14 cellular contexts compared by ENCODE assay signal in the genomic region with DNA sequence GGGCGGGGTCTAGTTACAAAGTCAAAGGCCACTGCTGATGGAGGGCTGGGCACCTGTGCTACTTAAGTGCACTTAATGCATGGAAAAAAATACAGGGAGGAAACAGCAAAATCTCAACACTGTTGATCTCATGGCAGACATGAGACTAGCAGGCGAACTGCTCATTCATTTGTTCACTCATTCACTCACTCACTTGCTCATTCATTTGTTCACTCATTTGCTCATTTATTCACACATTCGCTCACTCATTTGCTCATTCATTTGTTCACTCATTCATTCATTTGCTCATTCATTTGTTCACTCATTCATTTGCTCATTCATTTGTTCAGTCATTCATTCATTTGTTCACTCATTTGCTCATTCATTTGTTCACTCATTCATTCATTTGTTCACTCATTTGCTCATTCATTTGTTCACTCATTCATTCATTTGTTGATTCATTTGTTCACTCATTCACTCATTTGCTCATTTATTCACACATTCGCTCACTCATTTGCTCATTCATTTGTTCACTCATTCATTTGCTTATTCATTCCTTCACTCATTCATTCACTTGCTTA. TPM values are rescaled to one million over a fixed set of nuclear protein-coding genes. Genes with fewer than 3 reads are reported as not detected.
A peak's percentile ranks its signal among the peaks of the same experiment; 100 is the strongest.
DNase-seq lines count a peak whose midpoint lies in the region; ATAC-seq and TF ChIP-seq lines count a peak whose summit lies in the region.
"Not testable (repeated sequence)": the region's sequence is repeated elsewhere in the genome, so short reads cannot be mapped to it uniquely, and the experiment has no call there.
"Had no signal": no experiment of that assay in that cellular context is flagged by ENCODE, and none has a peak within 500 bp of the region (broad histone marks: within the 10 kb centered on the region; RNA-seq: fewer than 3 reads in every experiment).

No MANE protein-coding gene starts in this region.

- H3K36me3 Mint-ChIP-seq in CD4-positive, CD25-positive, alpha-beta regulatory T cell; activated CD4-positive, alpha-beta memory T cell treated with anti-CD3 and anti-CD28 coated beads for 36 hours; endothelial cell (ENCODE audit: low read depth, unreplicated experiment); immature natural killer cell: not testable (repeated sequence)

- not testable (repeated sequence) for H3K4me1 Mint-ChIP-seq in CD4-positive, CD25-positive, alpha-beta regulatory T cell; activated CD4-positive, alpha-beta memory T cell treated with anti-CD3 and anti-CD28 coated beads for 36 hours (ENCODE audit: low read depth)
- H3K4me1 Mint-ChIP-seq in endothelial cell (ENCODE audit: unreplicated experiment) (peaks cover 36% of the 10 kb centered on the region), immature natural killer cell (peaks cover 86 to 90% of the 10 kb centered on the region in 2 donors)

- peak in 1 of 2 donors; percentile 11 for ATAC-seq in CD4-positive, CD25-positive, alpha-beta regulatory T cell (ENCODE audit: low read depth in 2 of 2)
- 0 out of 2 replicates have a peak, but pooled peaks have one; percentile 36 for ATAC-seq in Panc1

- H3K27me3 ChIP-seq in CD4-positive, CD25-positive, alpha-beta regulatory T cell (ENCODE audit: control insufficient read depth, insufficient read depth, low read length); Panc1 (ENCODE audit: control insufficient read depth, insufficient read depth, low read length): not testable (repeated sequence)
- peaks cover 51% of the 10 kb centered on the region for H3K27me3 ChIP-seq in osteoblast (ENCODE audit: insufficient read depth, low read length)

- BruUV-seq in Panc1 (replicated peaks; lab: Mats Ljungman, UMichigan): not testable (repeated sequence)

- in situ Hi-C loops in Panc1 (cut with HindIII; ENCODE audit: low pct_unique_long_range_greater_than_20kb, low sequenced_read_pairs): not testable (repeated sequence)

- not testable (repeated sequence) for H3K79me2 ChIP-seq in osteoblast (ENCODE audit: insufficient read depth, low read length)

- H3K4me3 ChIP-seq in CD4-positive, CD25-positive, alpha-beta regulatory T cell (ENCODE audit: low read depth, low read length); Panc1 (ENCODE audit: low read depth in 2 of 2, low read length in 2 of 2); osteoblast (ENCODE audit: insufficient read depth, low read length): not testable (repeated sequence)

- peak in 2 of 3 donors; percentile 23 to 35 for DNase-seq in CD4-positive, CD25-positive, alpha-beta regulatory T cell
- peak; percentile 41 for DNase-seq in HEK293T (ENCODE audit: extremely low spot score)
- peak; percentile 34 for DNase-seq in NCI-H2029 (lab: John Stamatoyannopoulos, UW)
- DNase-seq in Panc1 (ENCODE audit: low read depth, low spot score): peak; percentile 5
- DNase-seq in activated CD4-positive, alpha-beta memory T cell treated with anti-CD3 and anti-CD28 coated beads for 36 hours: peak; percentile 17
- not testable (repeated sequence) for DNase-seq in endothelial cell (ENCODE audit: low spot score)
- DNase-seq in immature natural killer cell: peak in 1 of 3 donors; percentile 32
- DNase-seq in osteoblast (ENCODE audit: insufficient read length, low spot score, missing footprints): peak; percentile 90

- CTCF ChIA-PET in HEK293T (lab: Yijun Ruan, JAX); Panc1 (lab: Charles Lee); activated CD4-positive, alpha-beta memory T cell treated with anti-CD3 and anti-CD28 coated beads for 36 hours (lab: Charles Lee): not testable (repeated sequence)

- H3K9me3 Mint-ChIP-seq in CD4-positive, CD25-positive, alpha-beta regulatory T cell; activated CD4-positive, alpha-beta memory T cell treated with anti-CD3 and anti-CD28 coated beads for 36 hours; endothelial cell (ENCODE audit: unreplicated experiment); immature natural killer cell: not testable (repeated sequence)

- TF ChIP-seq CTCF in Panc1 (IDR thresholded peaks at IDR 0.05); endothelial cell (IDR thresholded peaks at IDR 0.05; ENCODE audit: unreplicated experiment); osteoblast (IDR thresholded peaks at IDR 0.05; ENCODE audit: extremely low read depth, low read depth, low read length): not testable (repeated sequence)

- not testable (repeated sequence) for H3K27ac Mint-ChIP-seq in CD4-positive, CD25-positive, alpha-beta regulatory T cell; activated CD4-positive, alpha-beta memory T cell treated with anti-CD3 and anti-CD28 coated beads for 36 hours
- peak overlapping the region; percentile 11 for H3K27ac Mint-ChIP-seq in endothelial cell (ENCODE audit: unreplicated experiment)
- H3K27ac Mint-ChIP-seq in immature natural killer cell: peak overlapping the region in 5 of 6 donors; percentile 2 to 92 (median 69)

- H3K9me3 ChIP-seq in CD4-positive, CD25-positive, alpha-beta regulatory T cell (ENCODE audit: control insufficient read depth in 2 of 2, low read length in 2 of 2); Panc1 (ENCODE audit: control insufficient read depth, insufficient read depth, low read depth, low read length); osteoblast (ENCODE audit: low read depth, low read length): not testable (repeated sequence)

- H3K4me1 ChIP-seq in CD4-positive, CD25-positive, alpha-beta regulatory T cell (ENCODE audit: control insufficient read depth, insufficient read depth, low read length, poor library complexity, severe bottlenecking); Panc1 (ENCODE audit: control insufficient read depth, insufficient read depth, low read length); osteoblast (ENCODE audit: insufficient read depth, low read length): not testable (repeated sequence)

- H3K36me3 ChIP-seq in CD4-positive, CD25-positive, alpha-beta regulatory T cell (ENCODE audit: control insufficient read depth, insufficient read depth, low read length); Panc1 (ENCODE audit: control insufficient read depth, insufficient read depth, low read length); osteoblast (ENCODE audit: insufficient read depth, low read length): not testable (repeated sequence)

- H3K27ac ChIP-seq in CD4-positive, CD25-positive, alpha-beta regulatory T cell (ENCODE audit: insufficient read depth, low read length, poor library complexity, severe bottlenecking); Panc1 (ENCODE audit: low read length); osteoblast (ENCODE audit: low read depth, low read length): not testable (repeated sequence)

- H3K27me3 Mint-ChIP-seq in CD4-positive, CD25-positive, alpha-beta regulatory T cell: peaks cover 25% of the 10 kb centered on the region
- H3K27me3 Mint-ChIP-seq in activated CD4-positive, alpha-beta memory T cell treated with anti-CD3 and anti-CD28 coated beads for 36 hours: peaks cover 29% of the 10 kb centered on the region
- H3K27me3 Mint-ChIP-seq in endothelial cell (ENCODE audit: unreplicated experiment); immature natural killer cell (ENCODE audit: low read depth in 3 of 3): not testable (repeated sequence)

- not testable (repeated sequence) for H3K4me3 Mint-ChIP-seq in CD4-positive, CD25-positive, alpha-beta regulatory T cell; activated CD4-positive, alpha-beta memory T cell treated with anti-CD3 and anti-CD28 coated beads for 36 hours; endothelial cell (ENCODE audit: unreplicated experiment)
- H3K4me3 Mint-ChIP-seq in immature natural killer cell: peak overlapping the region; percentile 4 to 60 (median 48)

- H3K4me2 ChIP-seq in osteoblast (ENCODE audit: insufficient read depth, low read length): not testable (repeated sequence)

- intact Hi-C loops in Panc1 (cut with micrococcal nuclease; ENCODE audit: unreplicated experiment); activated CD4-positive, alpha-beta memory T cell treated with anti-CD3 and anti-CD28 coated beads for 36 hours (cut with micrococcal nuclease): not testable (repeated sequence)

- POLR2A ChIA-PET in HEK293T (lab: Yijun Ruan, JAX); Panc1 (lab: Charles Lee); activated CD4-positive, alpha-beta memory T cell treated with anti-CD3 and anti-CD28 coated beads for 36 hours (lab: Charles Lee): not testable (repeated sequence)

- H2AFZ ChIP-seq in osteoblast (ENCODE audit: low read length): not testable (repeated sequence)

- not testable (repeated sequence) for H4K20me1 ChIP-seq in osteoblast (ENCODE audit: insufficient read depth, low read length)

RNA-seq across cellular contexts. Expression of a gene that starts 11.6 kb away (rescaled TPM):
- total RNA-seq in CD4-positive, CD25-positive, alpha-beta regulatory T cell: 3.3 TPM
- under 1 TPM in 1 of 4 donors, not detected in 3; 0.05 TPM for polyA plus RNA-seq in CD4-positive, CD25-positive, alpha-beta regulatory T cell
- total RNA-seq in Panc1 (2021; ENCODE audit: unreplicated experiment) (0.08 TPM), endothelial cell (ENCODE audit: unreplicated experiment) (not detected), osteoblast (under 0.01 TPM in 1 of 2 replicates, not detected in the other)
- not detected for polyA plus RNA-seq in Panc1 (2012; ENCODE audit: insufficient read length)
- total RNA-seq in activated CD4-positive, alpha-beta memory T cell treated with anti-CD3 and anti-CD28 coated beads for 36 hours: not detected
- polyA plus RNA-seq in immature natural killer cell: 1 to 10 TPM in 2 of 3 donors, not detected in 1; 1.6 to 1.8 TPM
- total RNA-seq: activated naive CD8-positive, alpha-beta T cell treated with anti-CD3 and anti-CD28 coated beads for 36 hours; dermis microvascular lymphatic vessel endothelial cell; endothelial cell of umbilical vein; gastrocnemius medialis; posterior vena cava; sciatic nerve had no signal

RNA-seq across cellular contexts. Expression of a gene that starts 40.7 kb away (rescaled TPM):
- total RNA-seq in CD4-positive, CD25-positive, alpha-beta regulatory T cell: 50.5 TPM
- 10 to 100 TPM; 35.8 to 40.3 (median 39.4) TPM for polyA plus RNA-seq in CD4-positive, CD25-positive, alpha-beta regulatory T cell
- total RNA-seq in Panc1 (2021; ENCODE audit: unreplicated experiment) (47.7 TPM), endothelial cell (ENCODE audit: unreplicated experiment) (71.7 TPM), osteoblast (31.8 and 41.3 TPM in 2 replicates)
- polyA plus RNA-seq in Panc1 (2012; ENCODE audit: insufficient read length): 52.8 TPM
- 10 to 100 TPM; 80.3 to 81.2 TPM for total RNA-seq in activated CD4-positive, alpha-beta memory T cell treated with anti-CD3 and anti-CD28 coated beads for 36 hours
- polyA plus RNA-seq in immature natural killer cell: 10 to 100 TPM; 31.0 to 52.7 (median 41.0) TPM

RNA-seq across cellular contexts. Expression of a gene that starts 45.7 kb away (rescaled TPM):
- 63.0 TPM for total RNA-seq in CD4-positive, CD25-positive, alpha-beta regulatory T cell
- polyA plus RNA-seq in CD4-positive, CD25-positive, alpha-beta regulatory T cell: 10 to 100 TPM in 3 of 4 donors, 1 to 10 TPM in 1; 8.7 to 14.5 (median 11.2) TPM
- total RNA-seq in Panc1 (2021; ENCODE audit: unreplicated experiment) (27.4 TPM), endothelial cell (ENCODE audit: unreplicated experiment) (65.3 TPM), osteoblast (68.4 and 81.3 TPM in 2 replicates)
- polyA plus RNA-seq in Panc1 (2012; ENCODE audit: insufficient read length): 12.7 TPM
- 10 to 100 TPM; 19.6 to 23.6 TPM for total RNA-seq in activated CD4-positive, alpha-beta memory T cell treated with anti-CD3 and anti-CD28 coated beads for 36 hours
- polyA plus RNA-seq in immature natural killer cell: 10 to 100 TPM in 1 of 3 donors, 1 to 10 TPM in 2; 2.5 to 11.8 (median 6.8) TPM
